ENCODE assay signal across 8 cellular contexts in genomic region chr10:11684717-11685645, GRCh38.
DNase-seq lines count a peak whose midpoint lies in the region; ATAC-seq lines count a peak whose summit lies in the region.

No MANE protein-coding gene starts in this region.

- DNase-seq in AG08395 (ENCODE audit: low spot score): peak; percentile 88
- DNase-seq in T-helper 1 cell: peak; percentile 15 to 72 (median 48)
- peak in 54 of 58 donors; percentile 21 to 84 (median 58) for DNase-seq in anterior cingulate cortex (lab: John Stamatoyannopoulos, UW)
- DNase-seq in iPS-NIHi11 (ENCODE audit: low spot score): peak; percentile 50
- DNase-seq in stimulated activated CD4-positive, alpha-beta T cell treated with anti-CD3 and anti-CD28 coated beads, Interleukin-12 subunit alpha, Interleukin-12 subunit beta, amount 100 ng/mL, for 24 hours (ENCODE audit: low read depth in 2 of 2): peak; percentile 36 to 53
- no peak for DNase-seq in NCI-H1417 (lab: John Stamatoyannopoulos, UW)

- ATAC-seq in GM19035 (IDR thresholded peaks at IDR 0.05; ENCODE audit: unreplicated experiment) (peak; percentile 64), HG03196 (IDR thresholded peaks at IDR 0.05; ENCODE audit: unreplicated experiment) (peak; percentile 63)

Comparison
In these comparisons a context has a peak if more than half of its experiments do, and no peak if none do; other contexts are left out.
1. DNase-seq: peak in AG08395 (single experiment), T-helper 1 cell (5 of 5), anterior cingulate cortex (54 of 58), iPS-NIHi11 (single experiment) and stimulated activated CD4-positive, alpha-beta T cell treated with anti-CD3 and anti-CD28 coated beads, Interleukin-12 subunit alpha, Interleukin-12 subunit beta, amount 100 ng/mL, for 24 hours (2 of 2); none in NCI-H1417 (0 of 3).